8 cellular contexts compared by ENCODE assay signal in the genomic region with DNA sequence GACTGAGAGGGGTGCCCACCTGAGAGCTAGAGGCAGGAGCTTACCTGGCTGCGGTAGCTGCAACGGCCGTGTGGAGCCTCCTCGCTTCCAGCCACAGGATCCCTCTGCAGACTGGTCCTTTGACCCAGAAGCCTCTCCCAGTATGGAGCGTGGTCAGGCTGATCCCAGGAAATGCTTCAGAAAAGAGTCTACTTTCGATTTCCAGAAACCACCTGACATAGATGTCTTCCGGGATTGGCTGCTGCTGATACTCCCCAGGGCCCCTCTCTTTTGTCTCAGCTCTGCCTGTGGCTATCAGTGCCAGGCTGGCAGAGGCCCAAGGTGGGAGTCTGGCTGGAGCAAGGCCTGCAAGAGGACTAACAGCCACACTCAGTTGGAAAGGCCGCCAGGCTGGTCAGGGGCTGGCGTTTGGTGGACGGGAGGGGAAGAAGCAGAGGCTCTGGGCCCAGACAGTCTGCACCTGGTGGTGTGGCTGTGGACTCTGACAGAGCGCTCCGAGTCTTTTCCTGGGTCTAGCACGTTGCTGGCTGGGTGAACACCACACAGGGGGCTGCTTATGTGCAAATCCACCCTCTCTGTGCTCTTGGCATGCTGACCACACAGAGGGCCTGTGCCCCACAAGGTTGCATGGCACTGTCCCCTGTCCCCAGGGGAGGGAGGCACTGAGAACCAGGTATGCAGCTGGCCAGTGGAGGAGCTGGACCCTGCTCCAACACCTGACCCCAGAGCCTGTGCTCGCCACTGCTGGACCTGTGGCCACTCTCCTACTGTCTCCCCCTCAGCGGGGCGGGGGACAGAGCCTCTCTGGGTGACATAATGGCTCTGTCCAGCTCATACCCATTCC. TPM values are rescaled to one million over a fixed set of nuclear protein-coding genes. Genes with fewer than 3 reads are reported as not detected.
DNase-seq lines count a peak whose midpoint lies in the region; ATAC-seq and TF ChIP-seq lines count a peak whose summit lies in the region.

A gene with protein sequence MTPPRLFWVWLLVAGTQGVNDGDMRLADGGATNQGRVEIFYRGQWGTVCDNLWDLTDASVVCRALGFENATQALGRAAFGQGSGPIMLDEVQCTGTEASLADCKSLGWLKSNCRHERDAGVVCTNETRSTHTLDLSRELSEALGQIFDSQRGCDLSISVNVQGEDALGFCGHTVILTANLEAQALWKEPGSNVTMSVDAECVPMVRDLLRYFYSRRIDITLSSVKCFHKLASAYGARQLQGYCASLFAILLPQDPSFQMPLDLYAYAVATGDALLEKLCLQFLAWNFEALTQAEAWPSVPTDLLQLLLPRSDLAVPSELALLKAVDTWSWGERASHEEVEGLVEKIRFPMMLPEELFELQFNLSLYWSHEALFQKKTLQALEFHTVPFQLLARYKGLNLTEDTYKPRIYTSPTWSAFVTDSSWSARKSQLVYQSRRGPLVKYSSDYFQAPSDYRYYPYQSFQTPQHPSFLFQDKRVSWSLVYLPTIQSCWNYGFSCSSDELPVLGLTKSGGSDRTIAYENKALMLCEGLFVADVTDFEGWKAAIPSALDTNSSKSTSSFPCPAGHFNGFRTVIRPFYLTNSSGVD (minus strand): TSS at position 144 of the 844 bp plus-strand sequence. CDS start 2,732 bp downstream, outside the sequence.

- H3K4me3 ChIP-seq in skin epidermis, result peak within 1 kb of the TSS in 6 of 7 experiments; percentile 1 to 44 (median 27)

- peak within 1 kb of the TSS in 1 of 7 donors; percentile 15 for H3K27ac Mint-ChIP-seq in CD14-positive monocyte

- H3K36me3 Mint-ChIP-seq in CD14-positive monocyte, result no peaks in the 10 kb centered on the region

- H3K4me3 Mint-ChIP-seq in CD14-positive monocyte, result peak within 1 kb of the TSS; percentile 30 to 47

- no peaks in the 10 kb centered on the region for H3K9me3 Mint-ChIP-seq in CD14-positive monocyte

- H3K27me3 Mint-ChIP-seq in CD14-positive monocyte (ENCODE audit: low read depth in 3 of 3), result peaks cover 0 to 2% (median 0%) of the 10 kb centered on the region in 3 donors

- no peak for ATAC-seq in GM21390 (IDR thresholded peaks at IDR 0.05; ENCODE audit: unreplicated experiment)

- H3K27ac ChIP-seq in skin epidermis, result peak within 1 kb of the TSS in 18 of 21 experiments; percentile 1 to 82 (median 35)

- DNase-seq in CD14-positive monocyte (ENCODE audit: low spot score) (no peak), LoVo (ENCODE audit: low spot score) (peak; percentile 88), SW480 (ENCODE audit: low spot score) (peak; percentile 93), iris pigment epithelial cell (ENCODE audit: low read depth) (peak; percentile 84), NCI-H82 (lab: John Stamatoyannopoulos, UW) (no peak)
- peak; percentile 42 for DNase-seq in central memory CD4-positive, alpha-beta T cell

- no peak for TF ChIP-seq CTCF in CD14-positive monocyte (IDR thresholded peaks at IDR 0.05)

- intact Hi-C loops in CD14-positive monocyte (cut with micrococcal nuclease), result loop anchor here in 1 of 2 donors (10.0 kb wide), 1 partner anchor 135 kb away; a partner anchor contains a TSS

- H3K4me1 Mint-ChIP-seq in CD14-positive monocyte, result peaks cover 22% of the 10 kb centered on the region

RNA-seq across cellular contexts. Expression of the gene that starts here (rescaled TPM):
- polyA plus RNA-seq in CD14-positive monocyte, result 10 to 100 TPM; 11.7 to 12.0 TPM

Comparison
In these comparisons a context has a peak if more than half of its experiments do, and no peak if none do; other contexts are left out.
1. DNase-seq: peak in LoVo (single experiment), SW480 (single experiment), central memory CD4-positive, alpha-beta T cell (single experiment) and iris pigment epithelial cell (single experiment); none in CD14-positive monocyte (single experiment) and NCI-H82 (single experiment).